Comparison of ENCODE assay signal across 20 cellular contexts in the genomic region with DNA sequence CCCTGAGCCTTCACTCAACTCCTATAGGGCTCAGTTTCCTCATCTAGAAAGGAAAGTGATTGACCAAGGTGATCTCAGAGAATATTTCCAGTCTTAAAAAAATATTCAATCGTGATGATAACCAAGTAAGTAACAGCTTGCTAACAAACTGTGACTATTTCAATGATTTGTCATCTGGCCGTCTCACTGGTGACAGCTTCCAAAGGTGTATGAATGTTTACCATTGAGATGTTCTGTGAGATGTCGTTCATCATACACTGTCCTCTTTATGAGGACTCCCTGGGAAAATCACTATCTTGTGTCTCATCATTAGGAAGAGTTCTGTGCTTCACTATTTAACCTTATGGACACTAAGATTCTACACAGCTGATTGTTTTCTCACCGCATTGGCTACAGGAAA.
"Had no signal": no experiment of that assay in that cellular context is flagged by ENCODE, and none has a peak within 500 bp of the region (broad histone marks: within the 10 kb centered on the region; RNA-seq: fewer than 3 reads in every experiment).

No MANE protein-coding gene starts in this region.

- H3K4me1 Mint-ChIP-seq: activated CD4-positive, alpha-beta memory T cell treated with anti-CD3 and anti-CD28 coated beads, Interleukin-2, amount 10 ng/mL, durations not matched to agents 7 days and 5 days; activated CD4-positive, alpha-beta T cell treated with anti-CD3 and anti-CD28 coated beads, Interleukin-2, amount 10 ng/mL, durations not matched to agents 7 days and 5 days; activated T-helper 17 cell treated with anti-CD3 and anti-CD28 coated beads, Interleukin-2, amount 50 U/mL, for 72 hours had no signal

- H3K36me3 ChIP-seq: MG63 had no signal

- H3K27ac Mint-ChIP-seq: activated CD4-positive, alpha-beta memory T cell treated with anti-CD3 and anti-CD28 coated beads, Interleukin-2, amount 10 ng/mL, durations not matched to agents 7 days and 5 days; activated CD4-positive, alpha-beta T cell treated with anti-CD3 and anti-CD28 coated beads, Interleukin-2, amount 10 ng/mL, durations not matched to agents 7 days and 5 days; activated naive CD4-positive, alpha-beta T cell treated with anti-CD3 and anti-CD28 coated beads for 36 hours; activated T-helper 17 cell treated with anti-CD3 and anti-CD28 coated beads, Interleukin-2, amount 50 U/mL, for 72 hours had no signal

- H3K9me3 ChIP-seq: MG63 had no signal

- DNase-seq: activated CD4-positive, alpha-beta memory T cell treated with anti-CD3 and anti-CD28 coated beads, Interleukin-2, amount 10 ng/mL, durations not matched to agents 7 days and 5 days; activated CD4-positive, alpha-beta T cell treated with anti-CD3 and anti-CD28 coated beads, Interleukin-2, amount 10 ng/mL, durations not matched to agents 7 days and 5 days; activated CD4-positive, CD25-positive, alpha-beta regulatory T cell; activated gamma-delta T cell; activated naive CD4-positive, alpha-beta T cell treated with anti-CD3 and anti-CD28 coated beads for 36 hours; activated T-cell treated with anti-CD3 and anti-CD28 coated beads for 4 hours; activated T-cell treated with anti-CD3 and anti-CD28 coated beads, Interleukin-2, amount 50 U/mL, for 48 hours; amygdala; MG63; MV-4-11; NCI-H1092 treated with DMSO at 0.1 percent for 48 hours; NCI-H1417 treated with DMSO at 0.1 percent for 48 hours; NCI-H1694 treated with DMSO at 0.1 percent for 48 hours; NCI-H2029 treated with DMSO at 0.1 percent for 48 hours; NCI-H510A treated with DMSO at 0.1 percent for 48 hours; T-helper 1 cell had no signal

- H3K27ac ChIP-seq: SK-N-MC, VCaP had no signal

- H3K9me3 Mint-ChIP-seq: activated CD4-positive, alpha-beta memory T cell treated with anti-CD3 and anti-CD28 coated beads, Interleukin-2, amount 10 ng/mL, durations not matched to agents 7 days and 5 days; activated CD4-positive, alpha-beta T cell treated with anti-CD3 and anti-CD28 coated beads, Interleukin-2, amount 10 ng/mL, durations not matched to agents 7 days and 5 days; activated naive CD4-positive, alpha-beta T cell treated with anti-CD3 and anti-CD28 coated beads for 36 hours; activated T-helper 17 cell treated with anti-CD3 and anti-CD28 coated beads, Interleukin-2, amount 50 U/mL, for 72 hours had no signal

- H3K27me3 ChIP-seq: MG63 had no signal

- ATAC-seq: activated T-helper 17 cell treated with anti-CD3 and anti-CD28 coated beads, Interleukin-2, amount 50 U/mL, for 72 hours had no signal

- H3K4me3 Mint-ChIP-seq: activated CD4-positive, alpha-beta memory T cell treated with anti-CD3 and anti-CD28 coated beads, Interleukin-2, amount 10 ng/mL, durations not matched to agents 7 days and 5 days; activated CD4-positive, alpha-beta T cell treated with anti-CD3 and anti-CD28 coated beads, Interleukin-2, amount 10 ng/mL, durations not matched to agents 7 days and 5 days; activated naive CD4-positive, alpha-beta T cell treated with anti-CD3 and anti-CD28 coated beads for 36 hours; activated naive CD8-positive, alpha-beta T cell; activated T-helper 17 cell treated with anti-CD3 and anti-CD28 coated beads, Interleukin-2, amount 50 U/mL, for 72 hours had no signal

- H3K4me3 ChIP-seq: MG63, SK-N-MC had no signal

- H3K36me3 Mint-ChIP-seq: activated naive CD8-positive, alpha-beta T cell had no signal
